8 cellular contexts compared by ENCODE assay signal in genomic region chr12:57887631-57888406, GRCh38. TPM values are rescaled to one million over a fixed set of nuclear protein-coding genes. Genes with fewer than 3 reads are reported as not detected.
A peak's percentile ranks its signal among the peaks of the same experiment; 100 is the strongest.
DNase-seq lines count a peak whose midpoint lies in the region; ATAC-seq and TF ChIP-seq lines count a peak whose summit lies in the region.

No MANE protein-coding gene starts in this region.

- H3K9me3 ChIP-seq in SK-N-MC (ENCODE audit: low read depth, low read length): no peaks in the 10 kb centered on the region; the same call in 1 of the 2 replicates
- H3K9me3 ChIP-seq in heart right ventricle: peaks cover 0 to 12% (median 0%) of the 10 kb centered on the region in 11 donors
- H3K9me3 ChIP-seq in stomach smooth muscle (ENCODE audit: control insufficient read depth in 2 of 2, low read length in 2 of 2): no peaks in the 10 kb centered on the region

- peak; percentile 59 for DNase-seq in H7
- DNase-seq in SK-N-MC (ENCODE audit: low read depth, low spot score): no peak
- no peak for DNase-seq in heart right ventricle
- no peak for DNase-seq in activated naive CD4-positive, alpha-beta T cell treated with anti-CD3 and anti-CD28 coated beads for 36 hours
- no peak for DNase-seq in activated CD4-positive, alpha-beta memory T cell treated with anti-CD3 and anti-CD28 coated beads, Interleukin-2, amount 10 ng/mL, durations not matched to agents 7 days and 5 days
- DNase-seq in HK-2 (ENCODE audit: unreplicated experiment): no peak
- DNase-seq in putamen (ENCODE audit: low spot score): no peak

- H3K4me3 Mint-ChIP-seq in activated naive CD4-positive, alpha-beta T cell treated with anti-CD3 and anti-CD28 coated beads for 36 hours: no peak overlapping the region
- H3K4me3 Mint-ChIP-seq in activated CD4-positive, alpha-beta memory T cell treated with anti-CD3 and anti-CD28 coated beads, Interleukin-2, amount 10 ng/mL, durations not matched to agents 7 days and 5 days: no peak overlapping the region

- H3K4me1 ChIP-seq in heart right ventricle: peaks cover 19 to 63% (median 55%) of the 10 kb centered on the region in 9 donors
- H3K4me1 ChIP-seq in stomach smooth muscle (ENCODE audit: control insufficient read depth, insufficient read depth, low read length): peaks cover 40% of the 10 kb centered on the region

- 37 to 48% methylated on average over 10 of the region's 10 CpGs for WGBS in heart right ventricle, 2 donors

- peaks cover 5% of the 10 kb centered on the region for H3K9me3 Mint-ChIP-seq in activated naive CD4-positive, alpha-beta T cell treated with anti-CD3 and anti-CD28 coated beads for 36 hours
- H3K9me3 Mint-ChIP-seq in activated CD4-positive, alpha-beta memory T cell treated with anti-CD3 and anti-CD28 coated beads, Interleukin-2, amount 10 ng/mL, durations not matched to agents 7 days and 5 days: no peaks in the 10 kb centered on the region

- H3K4me1 Mint-ChIP-seq in activated naive CD4-positive, alpha-beta T cell treated with anti-CD3 and anti-CD28 coated beads for 36 hours (ENCODE audit: low read depth): peaks cover 15% of the 10 kb centered on the region
- H3K4me1 Mint-ChIP-seq in activated CD4-positive, alpha-beta memory T cell treated with anti-CD3 and anti-CD28 coated beads, Interleukin-2, amount 10 ng/mL, durations not matched to agents 7 days and 5 days: peaks cover 15% of the 10 kb centered on the region

- no peak overlapping the region for H3K9ac ChIP-seq in SK-N-MC (ENCODE audit: insufficient read length)
- H3K9ac ChIP-seq in stomach smooth muscle (ENCODE audit: low read length in 2 of 2): peak overlapping the region; percentile 18 to 47

- no peak overlapping the region for H3K27ac Mint-ChIP-seq in activated naive CD4-positive, alpha-beta T cell treated with anti-CD3 and anti-CD28 coated beads for 36 hours
- no peak overlapping the region for H3K27ac Mint-ChIP-seq in activated CD4-positive, alpha-beta memory T cell treated with anti-CD3 and anti-CD28 coated beads, Interleukin-2, amount 10 ng/mL, durations not matched to agents 7 days and 5 days

- H3K27ac ChIP-seq in SK-N-MC: 0 out of 2 replicates have a peak overlapping the region, but pooled peaks have one; percentile 33
- H3K27ac ChIP-seq in heart right ventricle: peak overlapping the region; percentile 64 to 100 (median 98)
- peak overlapping the region; percentile 86 for H3K27ac ChIP-seq in stomach smooth muscle (ENCODE audit: low read length)

- peak; percentile 5 to 34 (median 18) for ATAC-seq in heart right ventricle

- H3K4me3 ChIP-seq in H7 (ENCODE audit: insufficient read depth, low read depth, low read length): no peak overlapping the region
- H3K4me3 ChIP-seq in SK-N-MC: no peak overlapping the region
- H3K4me3 ChIP-seq in heart right ventricle: peak overlapping the region in 4 of 10 donors; percentile 23 to 42 (median 38)
- H3K4me3 ChIP-seq in stomach smooth muscle (ENCODE audit: low read length in 2 of 2): peak overlapping the region; percentile 51 to 62

- peaks cover 3% of the 10 kb centered on the region for H3K36me3 Mint-ChIP-seq in activated naive CD4-positive, alpha-beta T cell treated with anti-CD3 and anti-CD28 coated beads for 36 hours (ENCODE audit: low read depth)
- H3K36me3 Mint-ChIP-seq in activated CD4-positive, alpha-beta memory T cell treated with anti-CD3 and anti-CD28 coated beads, Interleukin-2, amount 10 ng/mL, durations not matched to agents 7 days and 5 days (ENCODE audit: low read depth): peaks cover 3% of the 10 kb centered on the region

- H3K36me3 ChIP-seq in H7 (replicated peaks; ENCODE audit: control insufficient read depth, insufficient read depth, low read length): no peaks in the 10 kb centered on the region
- H3K36me3 ChIP-seq in SK-N-MC (ENCODE audit: insufficient read depth, low read length): no peaks in the 10 kb centered on the region
- no peaks in the 10 kb centered on the region for H3K36me3 ChIP-seq in heart right ventricle
- no peaks in the 10 kb centered on the region for H3K36me3 ChIP-seq in stomach smooth muscle (ENCODE audit: control insufficient read depth in 2 of 2, insufficient read depth in 2 of 2, low read length in 2 of 2)

- CTCF ChIA-PET in activated naive CD4-positive, alpha-beta T cell treated with anti-CD3 and anti-CD28 coated beads for 36 hours (lab: Charles Lee): interaction anchor here (0.9 to 2.0 kb wide), 6 partner anchors 11 to 86 kb away, joined by 3 to 8 read pairs (median 5); no protein-coding TSS in a partner anchor
- CTCF ChIA-PET in activated CD4-positive, alpha-beta memory T cell treated with anti-CD3 and anti-CD28 coated beads, Interleukin-2, amount 10 ng/mL, durations not matched to agents 7 days and 5 days (lab: Charles Lee): interaction anchor here (1.3 to 1.7 kb wide), 3 partner anchors 7 to 56 kb away, joined by 4 to 5 read pairs (median 4); no protein-coding TSS in a partner anchor

- POLR2A ChIA-PET in activated CD4-positive, alpha-beta memory T cell treated with anti-CD3 and anti-CD28 coated beads, Interleukin-2, amount 10 ng/mL, durations not matched to agents 7 days and 5 days (lab: Charles Lee): interaction anchor here (0.7 to 1.7 kb wide), 4 partner anchors 9 to 22 kb away, joined by 3 to 5 read pairs (median 4); no protein-coding TSS in a partner anchor

- intact Hi-C loops in heart right ventricle (cut with DNase I): loop anchor here in 3 of 10 donors (2.0 kb wide), 2 partner anchors 23 to 41 kb away; partner anchors contain the start of gene CTDSP2 (in 1 of the 3)
- intact Hi-C loops in activated naive CD4-positive, alpha-beta T cell treated with anti-CD3 and anti-CD28 coated beads for 36 hours (cut with micrococcal nuclease): loop anchor here (1.0 kb wide), 1 partner anchor 11 kb away; no protein-coding TSS in a partner anchor

- no peaks in the 10 kb centered on the region for H3K27me3 Mint-ChIP-seq in activated naive CD4-positive, alpha-beta T cell treated with anti-CD3 and anti-CD28 coated beads for 36 hours (ENCODE audit: low read depth)
- H3K27me3 Mint-ChIP-seq in activated CD4-positive, alpha-beta memory T cell treated with anti-CD3 and anti-CD28 coated beads, Interleukin-2, amount 10 ng/mL, durations not matched to agents 7 days and 5 days: peaks cover 10% of the 10 kb centered on the region

- H3K27me3 ChIP-seq in H7 (ENCODE audit: control insufficient read depth, insufficient read depth, low read length) (no peaks in the 10 kb centered on the region; the same call in 1 of the 2 replicates), heart right ventricle (no peaks in the 10 kb centered on the region), stomach smooth muscle (ENCODE audit: control insufficient read depth in 1 of 2, insufficient read depth in 2 of 2, low read length in 2 of 2) (no peaks in the 10 kb centered on the region)

- no peak for TF ChIP-seq CTCF in heart right ventricle (IDR thresholded peaks at IDR 0.05)

RNA-seq across cellular contexts. Expression of gene CTDSP2, which starts 41.3 kb away (rescaled TPM):
- 59.3 and 74.2 TPM in 2 replicates for total RNA-seq in H7 (2014; rRNA removed; shearing (Covaris generic))
- 100 to 1,000 TPM in 2 of 10 donors, 10 to 100 TPM in 8; 76.4 to 138 (median 86.3) TPM for total RNA-seq in heart right ventricle
- polyA plus RNA-seq in heart right ventricle: 10 to 100 TPM; 31.2 to 31.7 TPM
- 10 to 100 TPM; 94.6 to 99.8 TPM for total RNA-seq in activated naive CD4-positive, alpha-beta T cell treated with anti-CD3 and anti-CD28 coated beads for 36 hours
- 100 to 1,000 TPM; 137 to 141 TPM for total RNA-seq in activated CD4-positive, alpha-beta memory T cell treated with anti-CD3 and anti-CD28 coated beads, Interleukin-2, amount 10 ng/mL, durations not matched to agents 7 days and 5 days

RNA-seq across cellular contexts. Expression of gene ATP23, which starts 53.5 kb away (rescaled TPM):
- 20.6 and 21.9 TPM in 2 replicates for total RNA-seq in H7 (2014; rRNA removed; shearing (Covaris generic))
- 1 to 10 TPM; 2.8 to 8.5 (median 6.4) TPM for total RNA-seq in heart right ventricle
- polyA plus RNA-seq in heart right ventricle: 10 to 100 TPM in 1 of 2 donors, 1 to 10 TPM in 1; 6.8 to 11.3 TPM
- 10 to 100 TPM; 11.3 to 11.9 TPM for total RNA-seq in activated naive CD4-positive, alpha-beta T cell treated with anti-CD3 and anti-CD28 coated beads for 36 hours
- 10 to 100 TPM; 17.1 to 18.7 TPM for total RNA-seq in activated CD4-positive, alpha-beta memory T cell treated with anti-CD3 and anti-CD28 coated beads, Interleukin-2, amount 10 ng/mL, durations not matched to agents 7 days and 5 days

Comparison
In these comparisons a context has a peak if more than half of its experiments do, and no peak if none do; other contexts are left out.
1. H3K4me3 ChIP-seq: peak in stomach smooth muscle (2 of 2); none in H7 (single experiment) and SK-N-MC (single experiment).
2. H3K27ac ChIP-seq: peak in every context shown above with its lines; median percentile 98 in heart right ventricle; 86 in stomach smooth muscle; 33 in SK-N-MC.